ENCODE assay signal across 16 cellular contexts in the genomic region with DNA sequence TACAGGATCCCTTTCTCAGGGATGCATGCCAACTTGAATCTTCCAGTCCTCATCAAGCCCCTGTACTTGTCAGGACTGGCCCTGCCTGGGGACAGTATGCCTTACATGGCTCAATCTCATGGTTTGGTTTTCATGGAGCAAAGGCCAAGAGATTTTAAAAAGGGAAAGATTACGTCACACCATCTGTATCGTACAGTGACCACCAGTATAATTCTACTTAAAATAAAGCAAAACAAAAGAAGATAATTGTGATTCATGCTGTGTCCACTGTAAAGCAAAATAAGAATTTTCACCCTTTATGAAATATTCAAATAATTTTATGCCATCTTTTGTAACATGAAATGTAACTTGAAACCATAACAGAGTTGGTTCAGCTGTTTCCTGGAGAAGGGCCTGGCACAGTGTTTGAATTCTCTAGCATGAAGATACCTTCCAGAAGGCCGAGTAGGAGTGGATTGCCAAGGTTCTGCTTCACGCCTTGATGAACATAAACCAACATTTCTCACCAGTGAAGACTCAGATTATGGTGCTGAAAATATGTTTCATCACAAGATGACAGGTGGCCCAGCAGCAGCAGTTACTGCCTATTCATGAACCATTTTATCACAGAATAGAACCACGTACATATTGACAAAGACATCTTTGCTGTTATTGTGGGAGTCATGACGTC.
DNase-seq lines count a peak whose midpoint lies in the region; ATAC-seq, FAIRE-seq and TF ChIP-seq lines count a peak whose summit lies in the region.
"Had no signal": no experiment of that assay in that cellular context is flagged by ENCODE, and none has a peak within 500 bp of the region (broad histone marks: within the 10 kb centered on the region; RNA-seq: fewer than 3 reads in every experiment).

No MANE protein-coding gene starts in this region.

- H3K27me3 ChIP-seq in IMR-90 (ENCODE audit: control insufficient read depth, insufficient read depth, low read length): no peaks in the 10 kb centered on the region
- H3K27me3 ChIP-seq in endothelial cell of umbilical vein (ENCODE audit: control insufficient read depth in 2 of 2, insufficient read depth in 2 of 2, low read length in 2 of 2): no peaks in the 10 kb centered on the region
- no peaks in the 10 kb centered on the region for H3K27me3 ChIP-seq in brain microvascular endothelial cell (replicated peaks)

- ATAC-seq in IMR-90 (ENCODE audit: low read depth) (peak; percentile 51; the same call in 1 of the 2 replicates), GM18517 (IDR thresholded peaks at IDR 0.05; ENCODE audit: unreplicated experiment) (no peak)
- ATAC-seq: effector memory CD8-positive, alpha-beta T cell had no signal

- H3K9ac ChIP-seq in IMR-90 (ENCODE audit: low read depth, low read length): no peak overlapping the region
- H3K9ac ChIP-seq in endothelial cell of umbilical vein (replicated peaks; ENCODE audit: extremely low read depth, insufficient read depth, low read length): no peak overlapping the region

- no peaks in the 10 kb centered on the region for H3K9me3 ChIP-seq in IMR-90 (ENCODE audit: control insufficient read depth, insufficient read depth, low read length)
- H3K9me3 ChIP-seq in endothelial cell of umbilical vein (replicated peaks; ENCODE audit: control insufficient read depth, insufficient read depth, low read length): no peaks in the 10 kb centered on the region

- no peak overlapping the region for H2BK5ac ChIP-seq in IMR-90 (ENCODE audit: low read depth, low read length, poor library complexity, severe bottlenecking)

- no peak overlapping the region for H3K56ac ChIP-seq in IMR-90 (ENCODE audit: extremely low read depth, insufficient read depth, low read length)

- H3K36me3 ChIP-seq in IMR-90 (ENCODE audit: control insufficient read depth, insufficient read depth, low read length) (no peaks in the 10 kb centered on the region), endothelial cell of umbilical vein (ENCODE audit: control insufficient read depth in 2 of 2, extremely low read depth in 1 of 2, insufficient read depth in 2 of 2, low read length in 2 of 2) (no peaks in the 10 kb centered on the region), brain microvascular endothelial cell (replicated peaks) (no peaks in the 10 kb centered on the region)

- H4K8ac ChIP-seq in IMR-90 (ENCODE audit: low read depth in 2 of 2, low read length in 2 of 2): no peak overlapping the region

- in situ Hi-C loops in IMR-90 (cut with MboI; ENCODE audit: low sequenced_read_pairs): no loop called here
- in situ Hi-C loops in brain microvascular endothelial cell (cut with HindIII; ENCODE audit: low pct_ligation_motif_present, low sequenced_read_pairs): no loop called here

- H3K4me3 ChIP-seq in IMR-90 (ENCODE audit: insufficient read depth, low read depth, low read length): no peak overlapping the region
- H3K4me3 ChIP-seq in endothelial cell of umbilical vein (replicated peaks in 1 of 3; ENCODE audit: insufficient read depth in 1 of 3, low read depth in 1 of 3, low read length in 3 of 3): no peak overlapping the region
- no peak overlapping the region for H3K4me3 ChIP-seq in brain microvascular endothelial cell (ENCODE audit: low read depth, low read length)

- H3K14ac ChIP-seq in IMR-90 (replicated peaks; ENCODE audit: low read depth, low read length): 0 out of 2 replicates have a peak overlapping the region, but pooled peaks have one; percentile 41

- dilution Hi-C loops in IMR-90 (cut with HindIII; ENCODE audit: low sequenced_read_pairs, unreplicated experiment) (no loop called here), endothelial cell of umbilical vein (cut with MboI; ENCODE audit: extremely low pct_ligation_motif_present, low sequenced_read_pairs) (no loop called here)

- H3K4ac ChIP-seq in IMR-90 (ENCODE audit: low read depth, low read length): no peak overlapping the region

- TF ChIP-seq POLR2A in IMR-90 (IDR thresholded peaks at IDR 0.05; ENCODE audit: low read depth, low read length) (no peak), endothelial cell of umbilical vein (IDR thresholded peaks at IDR 0.05; ENCODE audit: low read depth, low read length) (no peak)

- no peak overlapping the region for H3K4me2 ChIP-seq in IMR-90 (ENCODE audit: low read depth, low read length)
- no peak overlapping the region for H3K4me2 ChIP-seq in endothelial cell of umbilical vein (ENCODE audit: insufficient read depth, low read length)

- peak overlapping the region; percentile 20; the same call in 1 of the 2 replicates for H3K27ac ChIP-seq in IMR-90 (ENCODE audit: insufficient read depth, low read length)
- H3K27ac ChIP-seq in endothelial cell of umbilical vein (ENCODE audit: insufficient read depth, low read depth, low read length): no peak overlapping the region
- no peak overlapping the region for H3K27ac ChIP-seq in brain microvascular endothelial cell

- no peaks in the 10 kb centered on the region for H3K79me1 ChIP-seq in IMR-90 (ENCODE audit: low read depth in 1 of 2, low read length in 2 of 2)

- 0 out of 2 replicates have a peak overlapping the region, but pooled peaks have one; percentile 0 for H2AK5ac ChIP-seq in IMR-90 (ENCODE audit: low read depth, low read length)

- no peak overlapping the region; the same call in 1 of the 2 replicates for H4K5ac ChIP-seq in IMR-90 (ENCODE audit: low read depth, low read length)

- no peak overlapping the region for H3K23ac ChIP-seq in IMR-90 (ENCODE audit: low read depth, low read length)

- POLR2A ChIA-PET in IMR-90 (lab: Charles Lee; ENCODE audit: unreplicated experiment) (no interaction called here), endothelial cell of umbilical vein (lab: Charles Lee) (no interaction called here)

- H3K18ac ChIP-seq in IMR-90 (ENCODE audit: low read depth, low read length): 0 out of 2 replicates have a peak overlapping the region, but pooled peaks have one; percentile 19

- H2AFZ ChIP-seq in IMR-90 (replicated peaks; ENCODE audit: low read length, poor library complexity) (peak overlapping the region; percentile 73), endothelial cell of umbilical vein (ENCODE audit: low read depth, low read length) (no peak overlapping the region)

- no peak for TF ChIP-seq RAD21 in IMR-90 (IDR thresholded peaks at IDR 0.05; ENCODE audit: low read length)

- H3K79me2 ChIP-seq in endothelial cell of umbilical vein (ENCODE audit: control insufficient read depth, insufficient read depth, low read length): no peaks in the 10 kb centered on the region

- WGBS in IMR-90 (ENCODE audit: extremely low coverage in 2 of 2, insufficient read length in 1 of 2), 2 experiments: no CpG with 5 or more reads among the region's 6 CpGs

- H3K4me1 ChIP-seq in IMR-90 (ENCODE audit: control insufficient read depth, insufficient read depth, low read length): peaks cover 2% of the 10 kb centered on the region; the same call in 1 of the 2 replicates
- peaks cover 8% of the 10 kb centered on the region for H3K4me1 ChIP-seq in endothelial cell of umbilical vein (ENCODE audit: control insufficient read depth, extremely low read depth, insufficient read depth, low read length)

- no peak for FAIRE-seq in endothelial cell of umbilical vein (lab: Jason Lieb, UNC)

- CTCF ChIA-PET in IMR-90 (lab: Yijun Ruan, JAX) (no interaction called here), endothelial cell of umbilical vein (lab: Charles Lee) (interaction anchor here (1.0 kb wide), 1 partner anchor 44 kb away, joined by 3 read pairs; no protein-coding TSS in a partner anchor)

- DNase-seq in IMR-90 (peak; percentile 44), NCI-H446 treated with DMSO at 0.1 percent for 48 hours (lab: John Stamatoyannopoulos, UW) (peak; percentile 97), endothelial cell of umbilical vein (ENCODE audit: low read depth, low spot score) (peak; percentile 7), posterior cingulate gyrus (peak in 7 of 10 donors; percentile 10 to 78 (median 35)), brain microvascular endothelial cell (no peak), NCI-H2227 treated with DMSO at 0.1 percent for 48 hours (lab: John Stamatoyannopoulos, UW) (no peak)
- DNase-seq: activated CD4-positive, alpha-beta memory T cell treated with anti-CD3 and anti-CD28 coated beads for 36 hours; CD4-positive, alpha-beta T cell; effector memory CD8-positive, alpha-beta T cell; GOT3; naive B cell; NCI-H1092 treated with DMSO at 0.1 percent for 48 hours; NK-92 treated with Interleukin-12 subunit alpha and Interleukin-12 subunit beta, amount 100 ng/mL, for 24 hours; SIG-M5; stimulated activated CD4-positive, alpha-beta T cell treated with anti-CD3 and anti-CD28 coated beads, Interleukin-4, amount 100 ng/mL, for 1 hour had no signal

- H2BK20ac ChIP-seq in IMR-90 (ENCODE audit: low read depth, low read length): no peak overlapping the region; the same call in 1 of the 2 replicates

- no peak overlapping the region for H2AK9ac ChIP-seq in IMR-90 (replicated peaks; ENCODE audit: low read depth, low read length, poor library complexity)

- H2BK15ac ChIP-seq in IMR-90 (ENCODE audit: low read depth, low read length): 0 out of 3 replicates have a peak overlapping the region, but pooled peaks have one; percentile 49

- H2BK120ac ChIP-seq in IMR-90 (ENCODE audit: low read depth, low read length): 0 out of 2 replicates have a peak overlapping the region, but pooled peaks have one; percentile 41

- TF ChIP-seq CTCF in IMR-90 (conservative IDR thresholded peaks at IDR 0.05; ENCODE audit: low read depth, low read length) (no peak), endothelial cell of umbilical vein (IDR thresholded peaks at IDR 0.05; ENCODE audit: extremely low read depth in 1 of 2, insufficient read depth in 1 of 2, low read depth in 1 of 2, low read length in 2 of 2) (no peak), brain microvascular endothelial cell (IDR thresholded peaks at IDR 0.05; ENCODE audit: low read depth, low read length, missing control alignments) (no peak)

- H4K20me1 ChIP-seq in IMR-90 (ENCODE audit: insufficient read depth, low read length): no peaks in the 10 kb centered on the region
- no peaks in the 10 kb centered on the region for H4K20me1 ChIP-seq in endothelial cell of umbilical vein (replicated peaks; ENCODE audit: control insufficient read depth, extremely low read depth, insufficient read depth, low read length)

- H3K9me1 ChIP-seq in IMR-90 (ENCODE audit: insufficient read depth, low read length) (no peaks in the 10 kb centered on the region), endothelial cell of umbilical vein (replicated peaks; ENCODE audit: control insufficient read depth, extremely low read depth, insufficient read depth, low read length) (no peaks in the 10 kb centered on the region)

- intact Hi-C loops in IMR-90 (cut with micrococcal nuclease) (no loop called here), endothelial cell of umbilical vein (cut with micrococcal nuclease) (no loop called here), posterior cingulate gyrus (cut with DNase I) (no loop called here)

- H4K91ac ChIP-seq in IMR-90 (ENCODE audit: insufficient read depth, low read depth, low read length): no peak overlapping the region; the same call in 1 of the 2 replicates

- no TSS peak for BruUV-seq in IMR-90 (replicated peaks; lab: Mats Ljungman, UMichigan)
- no TSS peak for BruUV-seq in endothelial cell of umbilical vein (replicated peaks; lab: Mats Ljungman, UMichigan)

TF ChIP-seq in IMR-90, 13 proteins besides CTCF, POLR2A, EP300 and RAD21 (continues in another document):
- TF ChIP-seq RCOR1 (IDR thresholded peaks at IDR 0.05; ENCODE audit: insufficient replicate concordance, low read length): no peak

Comparison
In these comparisons a context has a peak if more than half of its experiments do, and no peak if none do; other contexts are left out.
1. DNase-seq: peak in IMR-90 (single experiment), NCI-H446 treated with DMSO at 0.1 percent for 48 hours (single experiment), endothelial cell of umbilical vein (single experiment) and posterior cingulate gyrus (7 of 10); none in brain microvascular endothelial cell (single experiment) and NCI-H2227 treated with DMSO at 0.1 percent for 48 hours (single experiment).